16 cellular contexts compared by ENCODE assay signal in genomic region chr12:105351523-105351922, GRCh38. TPM values are rescaled to one million over a fixed set of nuclear protein-coding genes. Genes with fewer than 3 reads are reported as not detected.
DNase-seq lines count a peak whose midpoint lies in the region; ATAC-seq and TF ChIP-seq lines count a peak whose summit lies in the region.
"Had no signal": no experiment of that assay in that cellular context is flagged by ENCODE, and none has a peak within 500 bp of the region (broad histone marks: within the 10 kb centered on the region; RNA-seq: fewer than 3 reads in every experiment).

No MANE protein-coding gene starts in this region.

- H3K4me1 ChIP-seq in tibial artery: peaks cover 0 to 98% (median 53%) of the 10 kb centered on the region in 4 donors
- H3K4me1 ChIP-seq in CD4-positive, alpha-beta memory T cell (ENCODE audit: insufficient read depth, low read length): no peaks in the 10 kb centered on the region
- H3K4me1 ChIP-seq: Peyer's patch had no signal

- peak overlapping the region; percentile 38 for H3K27ac ChIP-seq in KOPT-K1 (ENCODE audit: low read depth, low read length, poor library complexity, severe bottlenecking)
- H3K27ac ChIP-seq in tibial artery: peak overlapping the region; percentile 43 to 77
- no peak overlapping the region for H3K27ac ChIP-seq in CD4-positive, alpha-beta memory T cell (ENCODE audit: low read depth, low read length)
- H3K27ac ChIP-seq: parathyroid adenoma, Peyer's patch had no signal

- peak overlapping the region; percentile 12 for H3K4me3 Mint-ChIP-seq in activated CD8-positive, alpha-beta memory T cell treated with anti-CD3 and anti-CD28 coated beads, Interleukin-2, amount 10 ng/mL, durations not matched to agents 7 days and 5 days
- no peak overlapping the region for H3K4me3 Mint-ChIP-seq in CD4-positive, alpha-beta memory T cell
- H3K4me3 Mint-ChIP-seq: activated naive CD4-positive, alpha-beta T cell treated with anti-CD3 and anti-CD28 coated beads, Interleukin-2, amount 10 ng/mL, durations not matched to agents 7 days and 5 days; dendritic cell treated with granulocyte-macrophage colony-stimulating factor and Interleukin-4, amounts not matched to agents 40 ng/mL and 50 ng/mL, for 4 days had no signal

- ATAC-seq in activated CD8-positive, alpha-beta memory T cell treated with anti-CD3 and anti-CD28 coated beads, Interleukin-2, amount 10 ng/mL, durations not matched to agents 7 days and 5 days: no peak
- ATAC-seq in HG02571 (IDR thresholded peaks at IDR 0.05; ENCODE audit: unreplicated experiment): peak; percentile 48
- ATAC-seq: A549; activated CD4-positive, CD25-positive, alpha-beta regulatory T cell treated with anti-CD3 and anti-CD28 coated beads, Interleukin-2, amount 50 U/mL, for 24 hours had no signal

- POLR2A ChIA-PET in CD4-positive, alpha-beta memory T cell (lab: Charles Lee; ENCODE audit: partially characterized antibody): no interaction called here

- no peaks in the 10 kb centered on the region for H3K27me3 Mint-ChIP-seq in activated CD8-positive, alpha-beta memory T cell treated with anti-CD3 and anti-CD28 coated beads, Interleukin-2, amount 10 ng/mL, durations not matched to agents 7 days and 5 days
- H3K27me3 Mint-ChIP-seq in CD4-positive, alpha-beta memory T cell: peaks cover 0 to 8% of the 10 kb centered on the region in 2 donors
- H3K27me3 Mint-ChIP-seq: activated naive CD4-positive, alpha-beta T cell treated with anti-CD3 and anti-CD28 coated beads, Interleukin-2, amount 10 ng/mL, durations not matched to agents 7 days and 5 days; dendritic cell treated with granulocyte-macrophage colony-stimulating factor and Interleukin-4, amounts not matched to agents 40 ng/mL and 50 ng/mL, for 4 days had no signal

- H3K36me3 Mint-ChIP-seq in activated CD8-positive, alpha-beta memory T cell treated with anti-CD3 and anti-CD28 coated beads, Interleukin-2, amount 10 ng/mL, durations not matched to agents 7 days and 5 days: peaks cover 59% of the 10 kb centered on the region
- H3K36me3 Mint-ChIP-seq in CD4-positive, alpha-beta memory T cell: peaks cover 13 to 37% of the 10 kb centered on the region in 2 donors

- H3K9me3 ChIP-seq in KOPT-K1 (ENCODE audit: insufficient read depth, low read length, poor library complexity, severe bottlenecking) (no peaks in the 10 kb centered on the region), tibial artery (no peaks in the 10 kb centered on the region)
- H3K9me3 ChIP-seq in CD4-positive, alpha-beta memory T cell (ENCODE audit: control insufficient read depth in 1 of 2, low read length in 2 of 2): no peaks in the 10 kb centered on the region
- H3K9me3 ChIP-seq: A549, Peyer's patch had no signal

- H3K4me1 Mint-ChIP-seq in activated CD8-positive, alpha-beta memory T cell treated with anti-CD3 and anti-CD28 coated beads, Interleukin-2, amount 10 ng/mL, durations not matched to agents 7 days and 5 days: peaks cover 71% of the 10 kb centered on the region
- H3K4me1 Mint-ChIP-seq in CD4-positive, alpha-beta memory T cell: peaks cover 3 to 46% (median 19%) of the 10 kb centered on the region in 4 donors

- no peaks in the 10 kb centered on the region for H3K27me3 ChIP-seq in tibial artery
- no peaks in the 10 kb centered on the region for H3K27me3 ChIP-seq in CD4-positive, alpha-beta memory T cell (ENCODE audit: insufficient read depth, low read length)
- H3K27me3 ChIP-seq: Peyer's patch had no signal

- CTCF ChIA-PET in activated CD8-positive, alpha-beta memory T cell treated with anti-CD3 and anti-CD28 coated beads, Interleukin-2, amount 10 ng/mL, durations not matched to agents 7 days and 5 days (lab: Charles Lee): no interaction called here
- CTCF ChIA-PET in CD4-positive, alpha-beta memory T cell (lab: Charles Lee; ENCODE audit: partially characterized antibody): no interaction called here

- intact Hi-C loops in tibial artery (cut with DNase I; ENCODE audit: low total_unique reads): no loop called here
- intact Hi-C loops in CD4-positive, alpha-beta memory T cell (cut with micrococcal nuclease): no loop called here

- no peaks in the 10 kb centered on the region for H3K9me3 Mint-ChIP-seq in activated CD8-positive, alpha-beta memory T cell treated with anti-CD3 and anti-CD28 coated beads, Interleukin-2, amount 10 ng/mL, durations not matched to agents 7 days and 5 days (ENCODE audit: low read depth)
- no peaks in the 10 kb centered on the region for H3K9me3 Mint-ChIP-seq in CD4-positive, alpha-beta memory T cell
- H3K9me3 Mint-ChIP-seq: activated naive CD4-positive, alpha-beta T cell treated with anti-CD3 and anti-CD28 coated beads, Interleukin-2, amount 10 ng/mL, durations not matched to agents 7 days and 5 days; dendritic cell treated with granulocyte-macrophage colony-stimulating factor and Interleukin-4, amounts not matched to agents 40 ng/mL and 50 ng/mL, for 4 days had no signal

- no peak overlapping the region for H3K4me3 ChIP-seq in tibial artery
- no peak overlapping the region for H3K4me3 ChIP-seq in CD4-positive, alpha-beta memory T cell (ENCODE audit: low read length in 2 of 2)
- H3K4me3 ChIP-seq: A549, Peyer's patch had no signal

- no peak for TF ChIP-seq CTCF in tibial artery (IDR thresholded peaks at IDR 0.05)

- H3K36me3 ChIP-seq in KOPT-K1 (ENCODE audit: insufficient read depth, low read length): peaks cover 11% of the 10 kb centered on the region
- no peaks in the 10 kb centered on the region for H3K36me3 ChIP-seq in tibial artery
- no peaks in the 10 kb centered on the region for H3K36me3 ChIP-seq in CD4-positive, alpha-beta memory T cell (ENCODE audit: insufficient read depth, low read length)
- H3K36me3 ChIP-seq: Peyer's patch had no signal

- H3K27ac Mint-ChIP-seq in activated CD8-positive, alpha-beta memory T cell treated with anti-CD3 and anti-CD28 coated beads, Interleukin-2, amount 10 ng/mL, durations not matched to agents 7 days and 5 days: peak overlapping the region; percentile 71
- peak overlapping the region in 1 of 7 donors; percentile 68 for H3K27ac Mint-ChIP-seq in CD4-positive, alpha-beta memory T cell
- H3K27ac Mint-ChIP-seq: activated naive CD4-positive, alpha-beta T cell treated with anti-CD3 and anti-CD28 coated beads, Interleukin-2, amount 10 ng/mL, durations not matched to agents 7 days and 5 days; dendritic cell treated with granulocyte-macrophage colony-stimulating factor and Interleukin-4, amounts not matched to agents 40 ng/mL and 50 ng/mL, for 4 days had no signal

- DNase-seq in activated CD8-positive, alpha-beta memory T cell treated with anti-CD3 and anti-CD28 coated beads, Interleukin-2, amount 10 ng/mL, durations not matched to agents 7 days and 5 days: no peak
- no peak for DNase-seq in activated CD8-positive, alpha-beta memory T cell treated with anti-CD3 and anti-CD28 coated beads, Interleukin-2, amount 50 U/mL, for 4 hours
- DNase-seq in tibial artery (no peak), SW480 (ENCODE audit: low spot score) (no peak), SIG-M5 (lab: John Stamatoyannopoulos, UW) (no peak)
- DNase-seq in CD4-positive, alpha-beta memory T cell: no peak
- DNase-seq: activated naive CD4-positive, alpha-beta T cell treated with anti-CD3 and anti-CD28 coated beads, Interleukin-2, amount 10 ng/mL, durations not matched to agents 7 days and 5 days; NCI-H2029; Peyer's patch; stimulated activated CD4-positive, alpha-beta T cell treated with anti-CD3 and anti-CD28 coated beads, Interleukin-1b, Interleukin-23, amount 100 ng/mL, for 48 hours had no signal

RNA-seq across cellular contexts. Expression of gene C12orf75, which starts 21.0 kb away (rescaled TPM):
- total RNA-seq in activated CD8-positive, alpha-beta memory T cell treated with anti-CD3 and anti-CD28 coated beads, Interleukin-2, amount 10 ng/mL, durations not matched to agents 7 days and 5 days: 100 to 1,000 TPM; 277 to 318 TPM
- 10 to 100 TPM; 12.1 to 14.6 TPM for total RNA-seq in CD4-positive, alpha-beta memory T cell
- 100 to 1,000 TPM in 1 of 2 donors, 10 to 100 TPM in 1; 83.4 to 117 TPM for polyA plus RNA-seq in CD4-positive, alpha-beta memory T cell

Comparison
In these comparisons a context has a peak if more than half of its experiments do, and no peak if none do; other contexts are left out.
1. RNA of gene C12orf75, which starts 21.0 kb away (total RNA-seq): 277 to 318 TPM in activated CD8-positive, alpha-beta memory T cell treated with anti-CD3 and anti-CD28 coated beads, Interleukin-2, amount 10 ng/mL, durations not matched to agents 7 days and 5 days; 12.1 to 14.6 TPM in CD4-positive, alpha-beta memory T cell; every median in the first group is over 10 times any median in the second.